Comparison of ENCODE assay signal across 26 cellular contexts in the genomic region with DNA sequence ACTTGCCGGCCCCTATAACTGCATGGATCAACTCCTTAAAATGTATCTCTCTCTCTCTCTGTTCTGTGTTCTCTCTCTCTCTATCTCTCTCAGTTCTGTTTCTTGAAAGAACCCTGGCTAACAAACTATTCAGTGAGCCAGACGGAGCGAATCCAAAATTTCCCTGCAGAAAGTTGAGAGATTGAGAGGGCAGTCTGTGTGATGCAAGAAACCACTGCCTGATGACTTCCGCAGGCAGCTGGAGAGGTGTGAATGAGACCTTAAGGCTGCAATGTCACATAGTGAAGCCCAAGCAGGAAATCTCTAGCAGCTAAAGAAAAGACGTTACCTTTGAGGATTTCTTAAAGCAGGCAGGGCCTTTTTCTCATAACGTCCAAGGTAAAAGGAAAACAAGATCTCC. TPM values are rescaled to one million over a fixed set of nuclear protein-coding genes. Genes with fewer than 3 reads are reported as not detected.
A peak's percentile ranks its signal among the peaks of the same experiment; 100 is the strongest.
DNase-seq lines count a peak whose midpoint lies in the region; ATAC-seq, FAIRE-seq and TF ChIP-seq lines count a peak whose summit lies in the region.
"Had no signal": no experiment of that assay in that cellular context is flagged by ENCODE, and none has a peak within 500 bp of the region (broad histone marks: within the 10 kb centered on the region; RNA-seq: fewer than 3 reads in every experiment).

No MANE protein-coding gene starts in this region.

- H3K27ac ChIP-seq in right cardiac atrium (ENCODE audit: low read length) (no peak overlapping the region), right atrium auricular region (no peak overlapping the region), OCI-LY1 (ENCODE audit: low read depth, low read length, poor library complexity, severe bottlenecking) (peak overlapping the region; percentile 81), left lung (peak overlapping the region; percentile 4 to 35), foreskin keratinocyte (no peak overlapping the region)
- H3K27ac ChIP-seq: cardiac muscle cell, ovary, SK-N-MC, testis, vagina, VCaP had no signal

- H3K4me1 ChIP-seq in right cardiac atrium (ENCODE audit: control insufficient read depth, insufficient read depth, low read length) (no peaks in the 10 kb centered on the region), right atrium auricular region (peaks cover 0 to 1% of the 10 kb centered on the region in 2 donors), OCI-LY1 (ENCODE audit: insufficient read depth, low read length, severe bottlenecking) (peaks cover 66% of the 10 kb centered on the region), left lung (peaks cover 0 to 4% of the 10 kb centered on the region in 2 donors), foreskin keratinocyte (no peaks in the 10 kb centered on the region)
- H3K4me1 ChIP-seq: Caco-2, testis had no signal

- intact Hi-C loops in right cardiac atrium (cut with DNase I) (no loop called here), left lung (cut with DNase I) (no loop called here)

- no peaks in the 10 kb centered on the region for H4K20me1 ChIP-seq in OCI-LY1 (ENCODE audit: insufficient read depth, low read length)

- no peak overlapping the region for H3K4me3 ChIP-seq in right cardiac atrium (ENCODE audit: low read length)
- no peak overlapping the region for H3K4me3 ChIP-seq in right atrium auricular region
- H3K4me3 ChIP-seq in OCI-LY1 (ENCODE audit: low read depth, low read length, poor library complexity, severe bottlenecking): no peak overlapping the region
- H3K4me3 ChIP-seq in left lung: no peak overlapping the region
- H3K4me3 ChIP-seq: cardiac muscle cell, ovary, SK-N-MC, testis, vagina had no signal

- ATAC-seq in right cardiac atrium (peak; percentile 39 to 62), left lung (peak; percentile 49), foreskin keratinocyte (no peak)
- ATAC-seq: naive thymus-derived CD8-positive, alpha-beta T cell had no signal

- TF ChIP-seq CTCF in right atrium auricular region (IDR thresholded peaks at IDR 0.05): no peak
- TF ChIP-seq CTCF in OCI-LY1 (IDR thresholded peaks at IDR 0.05; ENCODE audit: low read length): no peak
- no peak for TF ChIP-seq CTCF in left lung (IDR thresholded peaks at IDR 0.05)
- TF ChIP-seq CTCF in foreskin keratinocyte (conservative IDR thresholded peaks at IDR 0.05): no peak

- peak overlapping the region; percentile 43; the same call in 1 of the 2 replicates for H2AFZ ChIP-seq in OCI-LY1 (ENCODE audit: low read length)

- DNase-seq in right cardiac atrium (peak in 1 of 3 donors; percentile 53), right atrium auricular region (ENCODE audit: low spot score) (no peak), left lung (no peak), GF-D8 (lab: John Stamatoyannopoulos, UW) (no peak), frontal cortex (ENCODE audit: low spot score in 2 of 2) (no peak), inferior parietal cortex (ENCODE audit: extremely low spot score) (no peak), foreskin keratinocyte (no peak)
- DNase-seq: activated CD4-positive, alpha-beta T cell treated with anti-CD3 and anti-CD28 coated beads for 48 hours; activated T-cell treated with anti-CD3 and anti-CD28 coated beads, Interleukin-2, amount 50 U/mL, for 72 hours; anterior cingulate cortex; Caco-2; DND-41; head of caudate nucleus; naive thymus-derived CD8-positive, alpha-beta T cell; NCI-H1417 treated with DMSO at 0.1 percent for 48 hours; NCI-H446; ovary; retina; stimulated activated naive CD4-positive, alpha-beta T cell treated with Interleukin-2 at 50 U/mL for 16 hours; testis had no signal

- no peaks in the 10 kb centered on the region for H3K36me3 ChIP-seq in right atrium auricular region
- H3K36me3 ChIP-seq in OCI-LY1 (ENCODE audit: insufficient read depth, low read length): no peaks in the 10 kb centered on the region
- H3K36me3 ChIP-seq in left lung: no peaks in the 10 kb centered on the region
- H3K36me3 ChIP-seq: cardiac muscle cell, ovary, vagina had no signal

- H3K4me2 ChIP-seq in OCI-LY1 (ENCODE audit: low read length): peak overlapping the region; percentile 36

- no peaks in the 10 kb centered on the region for H3K9me3 ChIP-seq in right cardiac atrium (ENCODE audit: control insufficient read depth, low read length)
- no peaks in the 10 kb centered on the region for H3K9me3 ChIP-seq in right atrium auricular region
- H3K9me3 ChIP-seq in OCI-LY1 (ENCODE audit: low read length): no peaks in the 10 kb centered on the region
- no peaks in the 10 kb centered on the region for H3K9me3 ChIP-seq in left lung
- H3K9me3 ChIP-seq: Caco-2, ovary, testis, vagina had no signal

- H3K79me2 ChIP-seq in OCI-LY1 (ENCODE audit: insufficient read depth, low read length): no peaks in the 10 kb centered on the region

- no peak for FAIRE-seq in frontal cortex (lab: Jason Lieb, UNC)
- FAIRE-seq: GM12892 had no signal

- H3K27me3 ChIP-seq in right cardiac atrium (ENCODE audit: control insufficient read depth, insufficient read depth): no peaks in the 10 kb centered on the region
- H3K27me3 ChIP-seq in right atrium auricular region: no peaks in the 10 kb centered on the region
- H3K27me3 ChIP-seq in OCI-LY1 (ENCODE audit: insufficient read depth, low read length): no peaks in the 10 kb centered on the region
- no peaks in the 10 kb centered on the region for H3K27me3 ChIP-seq in left lung
- no peaks in the 10 kb centered on the region for H3K27me3 ChIP-seq in foreskin keratinocyte
- H3K27me3 ChIP-seq: cardiac muscle cell, ovary, testis, vagina had no signal

- no peaks in the 10 kb centered on the region for H3F3A ChIP-seq in OCI-LY1 (ENCODE audit: insufficient read depth, low read length)

- H3K9ac ChIP-seq in OCI-LY1 (ENCODE audit: low read length): peak overlapping the region; percentile 35; the same call in 1 of the 2 replicates

- no peaks in the 10 kb centered on the region for H3K9me2 ChIP-seq in OCI-LY1 (ENCODE audit: low read depth, low read length)

- 66% methylated on average over 6 of the region's 6 CpGs for WGBS in right cardiac atrium

RNA-seq across cellular contexts. Expression of a gene that starts 17.3 kb away (rescaled TPM):
- total RNA-seq in right cardiac atrium (10 to 100 TPM in 2 of 4 donors, 1 to 10 TPM in 2; 7.5 to 18.7 (median 10.0) TPM), right atrium auricular region (10 to 100 TPM; 10.6 to 14.1 TPM), left lung (10 to 100 TPM; 66.2 to 75.6 TPM), frontal cortex (77.9 TPM), foreskin keratinocyte (12.8 and 14.4 TPM in 2 replicates)
- polyA plus RNA-seq in right cardiac atrium (4.3 TPM), foreskin keratinocyte (6.3 and 7.4 TPM in 2 replicates)

Comparison
In these comparisons a context has a peak if more than half of its experiments do, and no peak if none do; other contexts are left out.
1. H3K27ac ChIP-seq: peak in OCI-LY1 (single experiment) and left lung (2 of 2); none in right cardiac atrium (single experiment), right atrium auricular region (0 of 2) and foreskin keratinocyte (single experiment).